9 cellular contexts compared by ENCODE assay signal in genomic region chr14:34806257-34806656, GRCh38.
"Had no signal": no experiment of that assay in that cellular context is flagged by ENCODE, and none has a peak within 500 bp of the region (broad histone marks: within the 10 kb centered on the region; RNA-seq: fewer than 3 reads in every experiment).

No MANE protein-coding gene starts in this region.

- H3K4me3 Mint-ChIP-seq: GM23338, H9 had no signal

- H3K9me3 Mint-ChIP-seq: GM23338 had no signal

- H3K4me1 Mint-ChIP-seq: GM23338, H9 had no signal

- H3K4me3 ChIP-seq: GM23338, K562 had no signal

- H3K27ac Mint-ChIP-seq: GM23338, H9 had no signal

- ATAC-seq: GM23338, K562 had no signal

- FAIRE-seq: H1, H54, HTR-8/SVneo, K562 had no signal

- H3K4me2 ChIP-seq: GM23338 had no signal

- DNase-seq: H9, HCEC 1CT, IMR-90, KG1 had no signal

- H2AFZ ChIP-seq: GM23338 had no signal
